In the genomic region with DNA sequence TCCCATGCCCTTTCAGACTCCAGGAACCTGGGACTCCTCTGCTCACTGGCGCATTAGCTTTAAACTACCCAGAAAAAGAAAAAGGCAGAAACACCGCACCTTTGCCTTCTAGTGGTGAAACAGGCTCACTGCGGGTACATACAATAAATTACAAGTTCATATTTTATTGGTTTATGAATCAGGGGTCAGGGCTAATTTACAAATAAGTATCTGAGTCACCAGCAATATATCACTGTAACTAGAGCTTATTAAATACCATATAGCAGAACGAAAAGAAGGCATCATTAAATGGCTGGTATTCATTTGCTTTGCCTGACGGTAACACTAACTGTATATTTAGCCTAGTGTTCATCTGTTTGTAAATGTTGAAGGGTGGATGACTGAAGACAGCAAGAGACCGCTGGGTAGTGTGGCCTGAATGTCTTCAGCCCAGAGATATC, we compare ENCODE assay signal across 8 cellular contexts. TPM values are rescaled to one million over a fixed set of nuclear protein-coding genes. Genes with fewer than 3 reads are reported as not detected.
A peak's percentile ranks its signal among the peaks of the same experiment; 100 is the strongest.
DNase-seq lines count a peak whose midpoint lies in the region; ATAC-seq and TF ChIP-seq lines count a peak whose summit lies in the region.

No MANE protein-coding gene starts in this region.

- intact Hi-C loops in left ventricle myocardium inferior (cut with micrococcal nuclease) (no loop called here), cardiac septum (cut with DNase I) (loop anchor here (5.0 kb wide), 1 partner anchor 93 kb away; no protein-coding TSS in a partner anchor), esophagus muscularis mucosa (cut with DNase I) (loop anchor here (5.0 kb wide), 1 partner anchor 93 kb away; no protein-coding TSS in a partner anchor)

- DNase-seq in left ventricle myocardium inferior (no peak), cardiac septum (ENCODE audit: low spot score) (no peak), MV-4-11 (lab: John Stamatoyannopoulos, UW) (peak; percentile 11), T-helper 9 cell (peak; percentile 4), esophagus muscularis mucosa (ENCODE audit: extremely low spot score) (no peak), omental fat pad (ENCODE audit: low spot score) (no peak)

- H3K27me3 ChIP-seq in left ventricle myocardium inferior (ENCODE audit: low read depth) (peaks cover 6% of the 10 kb centered on the region), esophagus muscularis mucosa (no peaks in the 10 kb centered on the region)

- H3K4me3 ChIP-seq in left ventricle myocardium inferior (no peak overlapping the region), esophagus muscularis mucosa (no peak overlapping the region)

- ATAC-seq in omental fat pad (ENCODE audit: low FRiP score) (peak; percentile 68), HG02678 (IDR thresholded peaks at IDR 0.05; ENCODE audit: unreplicated experiment) (no peak), GM21529 (IDR thresholded peaks at IDR 0.05; ENCODE audit: unreplicated experiment) (no peak)

- H3K4me1 ChIP-seq in left ventricle myocardium inferior (no peaks in the 10 kb centered on the region), esophagus muscularis mucosa (peaks cover 6 to 13% (median 9%) of the 10 kb centered on the region in 4 donors)

- H3K36me3 ChIP-seq in left ventricle myocardium inferior (no peaks in the 10 kb centered on the region), esophagus muscularis mucosa (no peaks in the 10 kb centered on the region)

- TF ChIP-seq POLR2A in esophagus muscularis mucosa (IDR thresholded peaks at IDR 0.05; ENCODE audit: low read depth), result no peak

- peak; percentile 69 for TF ChIP-seq CTCF in left ventricle myocardium inferior (IDR thresholded peaks at IDR 0.05; ENCODE audit: borderline replicate concordance)
- TF ChIP-seq CTCF in esophagus muscularis mucosa (IDR thresholded peaks at IDR 0.05), result peak; percentile 64 to 80 (median 68)
- peak in 2 of 3 donors; percentile 3 to 35 for TF ChIP-seq CTCF in omental fat pad (IDR thresholded peaks at IDR 0.05)

- no peaks in the 10 kb centered on the region for H3K9me3 ChIP-seq in left ventricle myocardium inferior (replicated peaks)
- no peaks in the 10 kb centered on the region for H3K9me3 ChIP-seq in esophagus muscularis mucosa

- TF ChIP-seq EP300 in esophagus muscularis mucosa (IDR thresholded peaks at IDR 0.05), result no peak

- H3K27ac ChIP-seq in left ventricle myocardium inferior (replicated peaks), result no peak overlapping the region
- no peak overlapping the region for H3K27ac ChIP-seq in esophagus muscularis mucosa (replicated peaks in 1 of 4)

- WGBS in esophagus muscularis mucosa, result 40% methylated on average over 6 of the region's 6 CpGs

RNA-seq across cellular contexts. Expression of a gene that starts 26.9 kb away (rescaled TPM):
- total RNA-seq in left ventricle myocardium inferior, result 4.5 TPM
- total RNA-seq in cardiac septum, result 5.7 TPM
- total RNA-seq in esophagus muscularis mucosa, result 1 to 10 TPM; 3.0 to 7.5 (median 4.3) TPM
- total RNA-seq in omental fat pad, result 1 to 10 TPM; 5.2 to 9.9 (median 9.2) TPM

Comparison
In these comparisons a context has a peak if more than half of its experiments do, and no peak if none do; other contexts are left out.
1. DNase-seq: peak in MV-4-11 (single experiment) and T-helper 9 cell (single experiment); none in left ventricle myocardium inferior (single experiment), cardiac septum (single experiment), esophagus muscularis mucosa (single experiment) and omental fat pad (single experiment).
2. CTCF ChIP-seq: peak in every context shown above with its lines; median percentile 69 in left ventricle myocardium inferior; 68 in esophagus muscularis mucosa; 19 in omental fat pad.